ENCODE assay signal across 25 cellular contexts in the genomic region with DNA sequence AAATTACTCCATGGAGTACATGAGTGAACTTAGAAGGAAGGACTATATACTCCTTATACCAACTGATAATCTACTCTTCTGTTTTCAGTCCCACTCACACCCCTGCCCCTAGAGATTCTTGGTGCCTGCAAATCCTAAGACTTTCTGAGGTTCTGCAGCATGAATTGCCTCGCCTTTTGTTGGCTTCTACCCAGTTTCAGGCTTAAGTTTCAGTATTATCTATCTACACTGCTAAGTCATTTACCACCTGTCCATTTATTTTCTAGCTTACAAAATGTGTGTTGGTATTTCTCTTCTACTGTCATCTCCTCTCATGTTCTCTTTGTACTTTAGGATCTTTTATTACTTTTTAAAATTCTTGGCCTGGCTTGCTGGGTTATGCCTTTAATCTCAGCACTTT.
"Had no signal": no experiment of that assay in that cellular context is flagged by ENCODE, and none has a peak within 500 bp of the region (broad histone marks: within the 10 kb centered on the region; RNA-seq: fewer than 3 reads in every experiment).

No MANE protein-coding gene starts in this region.

- DNase-seq: activated CD4-positive, alpha-beta memory T cell treated with anti-CD3 and anti-CD28 coated beads, Interleukin-2, amount 10 ng/mL, durations not matched to agents 7 days and 5 days; activated CD4-positive, alpha-beta T cell treated with anti-CD3 and anti-CD28 coated beads, Interleukin-2, amount 10 ng/mL, durations not matched to agents 7 days and 5 days; activated CD8-positive, alpha-beta memory T cell treated with anti-CD3 and anti-CD28 coated beads, Interleukin-2, amount 50 U/mL, for 48 hours; activated gamma-delta T cell; activated T-cell treated with anti-CD3 and anti-CD28 coated beads, Interleukin-2, amount 50 U/mL, for 24 hours; central memory CD4-positive, alpha-beta T cell; foreskin keratinocyte; left lung; lower lobe of right lung; mesenchymal stem cell; natural killer cell; occipital lobe; stimulated activated CD4-positive, alpha-beta T cell treated with anti-CD3 and anti-CD28 coated beads, Interleukin-1b, Interleukin-23, amount 100 ng/mL, for 48 hours; stimulated activated CD4-positive, alpha-beta T cell treated with anti-CD3 and anti-CD28 coated beads, Interleukin-4, amount 100 ng/mL, for 4 hours; stimulated activated CD8-positive, alpha-beta memory T cell treated with anti-CD3 and anti-CD28 coated beads, Interleukin-4, amount 100 ng/mL, for 48 hours; stimulated activated naive CD8-positive, alpha-beta T cell treated with anti-CD3 and anti-CD28 coated beads, Interleukin-15, amount 100 ng/mL, for 72 hours; substantia nigra; T-helper 9 cell; upper lobe of left lung; WERI-Rb-1 had no signal

- H3K9me3 Mint-ChIP-seq: activated CD4-positive, alpha-beta memory T cell treated with anti-CD3 and anti-CD28 coated beads, Interleukin-2, amount 10 ng/mL, durations not matched to agents 7 days and 5 days; activated CD4-positive, alpha-beta T cell treated with anti-CD3 and anti-CD28 coated beads, Interleukin-2, amount 10 ng/mL, durations not matched to agents 7 days and 5 days; activated naive CD4-positive, alpha-beta T cell treated with anti-CD3 and anti-CD28 coated beads, Interleukin-2, amount 50 U/mL, for 24 hours; activated T-cell treated with anti-CD3 and anti-CD28 coated beads, Interleukin-2, amount 50 U/mL, for 24 hours; dendritic cell treated with granulocyte-macrophage colony-stimulating factor and Interleukin-4, amounts not matched to agents 40 ng/mL and 50 ng/mL, for 4 days; natural killer cell; stimulated activated memory B cell treated with anti-CD40 and anti-IgM and Interleukin-4, amounts not matched to agents 10 μg/mL and 1 μg/mL and 100 μg/mL, for 72 hours; stimulated activated naive CD8-positive, alpha-beta T cell treated with anti-CD3 and anti-CD28 coated beads, Interleukin-15, amount 100 ng/mL, for 72 hours had no signal

- ATAC-seq: activated CD4-positive, CD25-positive, alpha-beta regulatory T cell treated with anti-CD3 and anti-CD28 coated beads, Interleukin-2, amount 50 U/mL, for 24 hours; foreskin keratinocyte; left lung; lower lobe of right lung; natural killer cell; stimulated activated memory B cell treated with anti-CD40 and anti-IgM and Interleukin-4, amounts not matched to agents 10 μg/mL and 1 μg/mL and 100 μg/mL, for 72 hours; stimulated activated naive CD8-positive, alpha-beta T cell treated with anti-CD3 and anti-CD28 coated beads, Interleukin-15, amount 100 ng/mL, for 72 hours had no signal

- H3K4me1 Mint-ChIP-seq: activated CD4-positive, alpha-beta memory T cell treated with anti-CD3 and anti-CD28 coated beads, Interleukin-2, amount 10 ng/mL, durations not matched to agents 7 days and 5 days; activated CD4-positive, alpha-beta T cell treated with anti-CD3 and anti-CD28 coated beads, Interleukin-2, amount 10 ng/mL, durations not matched to agents 7 days and 5 days; activated naive CD4-positive, alpha-beta T cell treated with anti-CD3 and anti-CD28 coated beads, Interleukin-2, amount 50 U/mL, for 24 hours; natural killer cell; stimulated activated memory B cell treated with anti-CD40 and anti-IgM and Interleukin-4, amounts not matched to agents 10 μg/mL and 1 μg/mL and 100 μg/mL, for 72 hours; stimulated activated naive CD8-positive, alpha-beta T cell treated with anti-CD3 and anti-CD28 coated beads, Interleukin-15, amount 100 ng/mL, for 72 hours had no signal

- H3K27me3 Mint-ChIP-seq: activated CD4-positive, alpha-beta memory T cell treated with anti-CD3 and anti-CD28 coated beads, Interleukin-2, amount 10 ng/mL, durations not matched to agents 7 days and 5 days; activated CD4-positive, alpha-beta T cell treated with anti-CD3 and anti-CD28 coated beads, Interleukin-2, amount 10 ng/mL, durations not matched to agents 7 days and 5 days; activated naive CD4-positive, alpha-beta T cell treated with anti-CD3 and anti-CD28 coated beads, Interleukin-2, amount 50 U/mL, for 24 hours; dendritic cell treated with granulocyte-macrophage colony-stimulating factor and Interleukin-4, amounts not matched to agents 40 ng/mL and 50 ng/mL, for 4 days; stimulated activated memory B cell treated with anti-CD40 and anti-IgM and Interleukin-4, amounts not matched to agents 10 μg/mL and 1 μg/mL and 100 μg/mL, for 72 hours; stimulated activated naive CD8-positive, alpha-beta T cell treated with anti-CD3 and anti-CD28 coated beads, Interleukin-15, amount 100 ng/mL, for 72 hours had no signal

- H3K36me3 Mint-ChIP-seq: activated naive CD4-positive, alpha-beta T cell treated with anti-CD3 and anti-CD28 coated beads, Interleukin-2, amount 50 U/mL, for 24 hours; natural killer cell; neural progenitor cell; stimulated activated memory B cell treated with anti-CD40 and anti-IgM and Interleukin-4, amounts not matched to agents 10 μg/mL and 1 μg/mL and 100 μg/mL, for 72 hours had no signal

- H3K4me3 Mint-ChIP-seq: activated CD4-positive, alpha-beta memory T cell treated with anti-CD3 and anti-CD28 coated beads, Interleukin-2, amount 10 ng/mL, durations not matched to agents 7 days and 5 days; activated CD4-positive, alpha-beta T cell treated with anti-CD3 and anti-CD28 coated beads, Interleukin-2, amount 10 ng/mL, durations not matched to agents 7 days and 5 days; activated naive CD4-positive, alpha-beta T cell treated with anti-CD3 and anti-CD28 coated beads, Interleukin-2, amount 50 U/mL, for 24 hours; activated T-cell treated with anti-CD3 and anti-CD28 coated beads, Interleukin-2, amount 50 U/mL, for 24 hours; dendritic cell treated with granulocyte-macrophage colony-stimulating factor and Interleukin-4, amounts not matched to agents 40 ng/mL and 50 ng/mL, for 4 days; natural killer cell; neural progenitor cell; stimulated activated memory B cell treated with anti-CD40 and anti-IgM and Interleukin-4, amounts not matched to agents 10 μg/mL and 1 μg/mL and 100 μg/mL, for 72 hours; stimulated activated naive CD8-positive, alpha-beta T cell treated with anti-CD3 and anti-CD28 coated beads, Interleukin-15, amount 100 ng/mL, for 72 hours had no signal

- H3K27ac Mint-ChIP-seq: activated CD4-positive, alpha-beta memory T cell treated with anti-CD3 and anti-CD28 coated beads, Interleukin-2, amount 10 ng/mL, durations not matched to agents 7 days and 5 days; activated CD4-positive, alpha-beta T cell treated with anti-CD3 and anti-CD28 coated beads, Interleukin-2, amount 10 ng/mL, durations not matched to agents 7 days and 5 days; activated naive CD4-positive, alpha-beta T cell treated with anti-CD3 and anti-CD28 coated beads, Interleukin-2, amount 50 U/mL, for 24 hours; activated T-cell treated with anti-CD3 and anti-CD28 coated beads, Interleukin-2, amount 50 U/mL, for 24 hours; dendritic cell treated with granulocyte-macrophage colony-stimulating factor and Interleukin-4, amounts not matched to agents 40 ng/mL and 50 ng/mL, for 4 days; natural killer cell; neural progenitor cell; stimulated activated memory B cell treated with anti-CD40 and anti-IgM and Interleukin-4, amounts not matched to agents 10 μg/mL and 1 μg/mL and 100 μg/mL, for 72 hours; stimulated activated naive CD8-positive, alpha-beta T cell treated with anti-CD3 and anti-CD28 coated beads, Interleukin-15, amount 100 ng/mL, for 72 hours had no signal
